In the genomic region with DNA sequence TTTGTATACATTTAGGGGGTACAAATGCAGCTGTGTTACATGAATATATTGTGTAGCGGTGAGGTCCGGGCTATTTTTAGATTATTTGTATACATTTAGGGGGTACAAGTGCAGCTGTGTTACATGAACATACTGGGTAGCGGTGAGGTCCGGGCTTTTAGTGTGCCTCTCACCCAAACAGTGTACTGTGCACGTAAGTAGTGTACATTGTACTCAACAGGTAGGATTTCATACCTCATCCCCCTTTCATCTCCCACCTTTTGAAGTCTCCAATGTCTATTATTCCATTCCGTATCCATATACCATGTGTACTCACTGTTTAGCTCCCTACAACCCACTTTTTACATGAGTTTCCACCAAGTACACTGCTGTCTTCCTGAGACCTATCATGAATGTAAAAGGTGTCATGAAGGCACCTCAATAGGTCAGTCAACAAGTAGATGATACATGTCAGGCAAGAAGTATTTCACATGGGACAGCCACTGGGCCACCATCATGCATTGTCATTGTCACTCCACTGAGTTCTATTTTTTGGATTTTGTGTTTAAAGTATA, we compare ENCODE assay signal across 1 cellular context.
TF ChIP-seq lines count a peak whose summit lies in the region.

No MANE protein-coding gene starts in this region.

TF ChIP-seq in HEK293, 187 proteins besides CTCF, POLR2A, EP300 and RAD21 (continued from another document):
- TF ChIP-seq ZIC2 (tag by site-specific recombination; IDR thresholded peaks at IDR 0.05) (no peak), ZNF214 (tag by site-specific recombination; IDR thresholded peaks at IDR 0.05; ENCODE audit: borderline replicate concordance) (no peak), SP2 (tag by site-specific recombination; IDR thresholded peaks at IDR 0.05) (no peak), KLF16 (tag by site-specific recombination; IDR thresholded peaks at IDR 0.05) (no peak), ZNF701 (tag by site-specific recombination; IDR thresholded peaks at IDR 0.05) (no peak), ZNF600 (tag by site-specific recombination; IDR thresholded peaks at IDR 0.05) (0 out of 2 replicates have a peak, but pooled peaks have one; percentile 24), ZNF555 (tag by site-specific recombination; conservative IDR thresholded peaks at IDR 0.05) (no peak), ZBTB21 (tag by site-specific recombination; IDR thresholded peaks at IDR 0.05) (no peak)
- TF ChIP-seq, protein P1, sequence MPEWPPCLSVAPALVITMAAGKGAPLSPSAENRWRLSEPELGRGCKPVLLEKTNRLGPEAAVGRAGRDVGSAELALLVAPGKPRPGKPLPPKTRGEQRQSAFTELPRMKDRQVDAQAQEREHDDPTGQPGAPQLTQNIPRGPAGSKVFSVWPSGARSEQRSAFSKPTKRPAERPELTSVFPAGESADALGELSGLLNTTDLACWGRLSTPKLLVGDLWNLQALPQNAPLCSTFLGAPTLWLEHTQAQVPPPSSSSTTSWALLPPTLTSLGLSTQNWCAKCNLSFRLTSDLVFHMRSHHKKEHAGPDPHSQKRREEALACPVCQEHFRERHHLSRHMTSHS (tag by site-specific recombination; IDR thresholded peaks at IDR 0.05), result no peak
TF ChIP-seq in HEK293: peak in this region for 3.
